ENCODE assay signal across 9 cellular contexts in genomic region chr10:32317795-32318194, GRCh38. TPM values are rescaled to one million over a fixed set of nuclear protein-coding genes. Genes with fewer than 3 reads are reported as not detected.
DNase-seq lines count a peak whose midpoint lies in the region; ATAC-seq, FAIRE-seq and TF ChIP-seq lines count a peak whose summit lies in the region.
"Had no signal": no experiment of that assay in that cellular context is flagged by ENCODE, and none has a peak within 500 bp of the region (broad histone marks: within the 10 kb centered on the region; RNA-seq: fewer than 3 reads in every experiment).

No MANE protein-coding gene starts in this region.

- POLR2A ChIA-PET in activated B cell treated with CpG ODN at 0.5 μM for 24 hours (lab: Charles Lee) = interaction anchor here (1.4 kb wide), 1 partner anchor 30 kb away, joined by 3 read pairs; no protein-coding TSS in a partner anchor

- H3K27me3 Mint-ChIP-seq in activated T-cell treated with anti-CD3 and anti-CD28 coated beads, Interleukin-2, amount 50 U/mL, for 72 hours (ENCODE audit: low read depth) = no peaks in the 10 kb centered on the region
- no peaks in the 10 kb centered on the region for H3K27me3 Mint-ChIP-seq in activated B cell treated with CpG ODN at 0.5 μM for 24 hours
- no peaks in the 10 kb centered on the region for H3K27me3 Mint-ChIP-seq in stimulated activated naive CD8-positive, alpha-beta T cell treated with anti-CD3 and anti-CD28 coated beads, Interleukin-15, Interleukin-2, amounts not matched to agents 100 ng/mL and 50 ng/mL, for 24 hours

- TF ChIP-seq CTCF in activated B cell treated with CpG ODN at 0.5 μM for 24 hours (IDR thresholded peaks at IDR 0.05) = no peak

- intact Hi-C loops in activated B cell treated with CpG ODN at 0.5 μM for 24 hours (cut with micrococcal nuclease) = loop anchor here (1.0 to 5.0 kb wide), 5 partner anchors 9 to 61 kb away; no protein-coding TSS in a partner anchor

- peak overlapping the region; percentile 65 to 78 for H3K4me3 Mint-ChIP-seq in activated T-cell treated with anti-CD3 and anti-CD28 coated beads, Interleukin-2, amount 50 U/mL, for 72 hours
- H3K4me3 Mint-ChIP-seq in activated B cell treated with CpG ODN at 0.5 μM for 24 hours = peak overlapping the region; percentile 50
- H3K4me3 Mint-ChIP-seq in stimulated activated naive CD8-positive, alpha-beta T cell treated with anti-CD3 and anti-CD28 coated beads, Interleukin-15, Interleukin-2, amounts not matched to agents 100 ng/mL and 50 ng/mL, for 24 hours = peak overlapping the region; percentile 42

- no peak for FAIRE-seq in RCC 7860 (lab: Jason Lieb, UNC)
- FAIRE-seq: K562 had no signal

- peaks cover 81% of the 10 kb centered on the region for H3K4me1 Mint-ChIP-seq in activated T-cell treated with anti-CD3 and anti-CD28 coated beads, Interleukin-2, amount 50 U/mL, for 72 hours (ENCODE audit: low read depth)
- H3K4me1 Mint-ChIP-seq in activated B cell treated with CpG ODN at 0.5 μM for 24 hours = peaks cover 91% of the 10 kb centered on the region
- H3K4me1 Mint-ChIP-seq in stimulated activated naive CD8-positive, alpha-beta T cell treated with anti-CD3 and anti-CD28 coated beads, Interleukin-15, Interleukin-2, amounts not matched to agents 100 ng/mL and 50 ng/mL, for 24 hours (ENCODE audit: low read depth) = peaks cover 86% of the 10 kb centered on the region

- CTCF ChIA-PET in activated B cell treated with CpG ODN at 0.5 μM for 24 hours (lab: Charles Lee) = no interaction called here

- no peaks in the 10 kb centered on the region for H3K9me3 Mint-ChIP-seq in activated T-cell treated with anti-CD3 and anti-CD28 coated beads, Interleukin-2, amount 50 U/mL, for 72 hours
- H3K9me3 Mint-ChIP-seq in activated B cell treated with CpG ODN at 0.5 μM for 24 hours = no peaks in the 10 kb centered on the region
- H3K9me3 Mint-ChIP-seq in stimulated activated naive CD8-positive, alpha-beta T cell treated with anti-CD3 and anti-CD28 coated beads, Interleukin-15, Interleukin-2, amounts not matched to agents 100 ng/mL and 50 ng/mL, for 24 hours = peaks cover 9% of the 10 kb centered on the region

- ATAC-seq in activated T-cell treated with anti-CD3 and anti-CD28 coated beads, Interleukin-2, amount 50 U/mL, for 72 hours (replicated peaks in 1 of 2) = peak; percentile 91 to 94
- ATAC-seq in HG02870 (IDR thresholded peaks at IDR 0.05; ENCODE audit: unreplicated experiment) (peak; percentile 90), activated B cell treated with CpG ODN at 0.5 μM for 24 hours (ENCODE audit: low read depth) (peak; percentile 88)
- ATAC-seq: K562 had no signal

- no peak for DNase-seq in activated T-cell treated with anti-CD3 and anti-CD28 coated beads, Interleukin-2, amount 50 U/mL, for 72 hours
- no peak for DNase-seq in activated T-cell treated with anti-CD3 and anti-CD28 coated beads, Interleukin-2, amount 50 U/mL, for 48 hours
- DNase-seq in activated B cell treated with CpG ODN at 0.5 μM for 24 hours (no peak), NCI-H2227 (lab: John Stamatoyannopoulos, UW; ENCODE audit: unreplicated experiment) (no peak), SKM-1 (lab: John Stamatoyannopoulos, UW; ENCODE audit: unreplicated experiment) (no peak), RCC 7860 (ENCODE audit: low spot score) (no peak)

- peak overlapping the region; percentile 64 for H3K27ac Mint-ChIP-seq in activated T-cell treated with anti-CD3 and anti-CD28 coated beads, Interleukin-2, amount 50 U/mL, for 72 hours
- peak overlapping the region; percentile 76 for H3K27ac Mint-ChIP-seq in activated B cell treated with CpG ODN at 0.5 μM for 24 hours
- peak overlapping the region; percentile 71 for H3K27ac Mint-ChIP-seq in stimulated activated naive CD8-positive, alpha-beta T cell treated with anti-CD3 and anti-CD28 coated beads, Interleukin-15, Interleukin-2, amounts not matched to agents 100 ng/mL and 50 ng/mL, for 24 hours

- peaks cover 0 to 19% of the 10 kb centered on the region in 2 donors for H3K36me3 Mint-ChIP-seq in activated T-cell treated with anti-CD3 and anti-CD28 coated beads, Interleukin-2, amount 50 U/mL, for 72 hours (ENCODE audit: insufficient read depth in 2 of 2)
- H3K36me3 Mint-ChIP-seq in activated B cell treated with CpG ODN at 0.5 μM for 24 hours (ENCODE audit: low read depth) = peaks cover 31% of the 10 kb centered on the region
- H3K36me3 Mint-ChIP-seq in stimulated activated naive CD8-positive, alpha-beta T cell treated with anti-CD3 and anti-CD28 coated beads, Interleukin-15, Interleukin-2, amounts not matched to agents 100 ng/mL and 50 ng/mL, for 24 hours (ENCODE audit: low read depth) = peaks cover 31% of the 10 kb centered on the region

RNA-seq across cellular contexts. Expression of gene EPC1, which starts 29.2 kb away (rescaled TPM):
- total RNA-seq in activated T-cell treated with anti-CD3 and anti-CD28 coated beads, Interleukin-2, amount 50 U/mL, for 72 hours = 10 to 100 TPM; 36.0 to 38.3 TPM
- 72.7 and 82.8 TPM in 2 replicates for total RNA-seq in activated B cell treated with CpG ODN at 0.5 μM for 24 hours
